Comparison of ENCODE assay signal across 18 cellular contexts in genomic region chr2:26488463-26489212, GRCh38. TPM values are rescaled to one million over a fixed set of nuclear protein-coding genes. Genes with fewer than 3 reads are reported as not detected.
"Had no signal": no experiment of that assay in that cellular context is flagged by ENCODE, and none has a peak within 500 bp of the region (broad histone marks: within the 10 kb centered on the region; RNA-seq: fewer than 3 reads in every experiment).

No MANE protein-coding gene starts in this region.

- DNase-seq: activated CD4-positive, alpha-beta T cell treated with anti-CD3 and anti-CD28 coated beads for 1 hour; activated gamma-delta T cell treated with Interleukin-2 at 50 U/mL for 16 hours; activated T-cell treated with anti-CD3 and anti-CD28 coated beads, Interleukin-2, amount 50 U/mL, for 1 hour; adrenal gland; brain microvascular endothelial cell; endodermal cell; esophagus squamous epithelium; gastrocnemius medialis; head of caudate nucleus; midbrain; natural killer cell; stimulated activated naive CD8-positive, alpha-beta T cell treated with anti-CD3 and anti-CD28 coated beads, Interleukin-15, amount 100 ng/mL, for 72 hours; tibial artery had no signal

- H3K27ac ChIP-seq: adrenal gland, ascending aorta, brain microvascular endothelial cell, coronary artery, esophagus squamous epithelium, gastrocnemius medialis, prostate gland, tibial artery had no signal

- H3K4me3 ChIP-seq: adrenal gland, ascending aorta, coronary artery, esophagus squamous epithelium, gastrocnemius medialis, prostate gland, tibial artery had no signal

- ATAC-seq: gastrocnemius medialis; left ventricle myocardium superior; natural killer cell; stimulated activated naive CD8-positive, alpha-beta T cell treated with anti-CD3 and anti-CD28 coated beads, Interleukin-15, amount 100 ng/mL, for 72 hours had no signal

- H3K9me3 ChIP-seq: adrenal gland, ascending aorta, esophagus squamous epithelium, gastrocnemius medialis, prostate gland, tibial artery had no signal

- H3K4me1 ChIP-seq: ascending aorta, esophagus squamous epithelium, prostate gland, tibial artery had no signal

- H3K27me3 ChIP-seq: adrenal gland, ascending aorta, brain microvascular endothelial cell, gastrocnemius medialis had no signal

- H3K36me3 ChIP-seq: adrenal gland, ascending aorta, brain microvascular endothelial cell, esophagus squamous epithelium, gastrocnemius medialis, prostate gland, tibial artery had no signal

RNA-seq across cellular contexts. Expression of gene OTOF, which starts 10.7 kb away (rescaled TPM):
- total RNA-seq: ascending aorta, left ventricle myocardium superior, osteocyte had no signal
